ENCODE assay signal across 9 cellular contexts in genomic region chr10:73911553-73912004, GRCh38. TPM values are rescaled to one million over a fixed set of nuclear protein-coding genes. Genes with fewer than 3 reads are reported as not detected.
A peak's percentile ranks its signal among the peaks of the same experiment; 100 is the strongest.
DNase-seq lines count a peak whose midpoint lies in the region; ATAC-seq, FAIRE-seq and TF ChIP-seq lines count a peak whose summit lies in the region.
"Had no signal": no experiment of that assay in that cellular context is flagged by ENCODE, and none has a peak within 500 bp of the region (broad histone marks: within the 10 kb centered on the region; RNA-seq: fewer than 3 reads in every experiment).

No MANE protein-coding gene starts in this region.

- 13 to 26% (median 17%) methylated on average over 9 to 14 of the region's 14 CpGs for WGBS in stomach, 5 donors

- peaks cover 58% of the 10 kb centered on the region for H3K79me2 ChIP-seq in keratinocyte (ENCODE audit: control insufficient read depth, insufficient read depth, low read length)

- H3K4me3 ChIP-seq in keratinocyte (ENCODE audit: control insufficient read depth in 2 of 3, extremely low read depth in 1 of 3, insufficient read depth in 2 of 3, low read depth in 1 of 3, low read length in 3 of 3) (peak overlapping the region; percentile 72 to 89 (median 86)), stomach (peak overlapping the region; percentile 55 to 70 (median 66))

- no peaks in the 10 kb centered on the region for H3K9me1 ChIP-seq in keratinocyte (ENCODE audit: control insufficient read depth, extremely low read depth, insufficient read depth, low read length)

- H3K9me3 ChIP-seq in keratinocyte (ENCODE audit: control insufficient read depth, low read depth, low read length) (no peaks in the 10 kb centered on the region), stomach (no peaks in the 10 kb centered on the region)

- TF ChIP-seq POLR2A in stomach (IDR thresholded peaks at IDR 0.05): no peak

- TF ChIP-seq CTCF in keratinocyte (optimal IDR thresholded peaks at IDR 0.05 in 1 of 3, IDR thresholded peaks at IDR 0.05 in 1 of 3, conservative IDR thresholded peaks at IDR 0.05 in 1 of 3; ENCODE audit: extremely low read depth in 1 of 3, insufficient read depth in 2 of 3, low read length in 3 of 3): no peak
- TF ChIP-seq CTCF in stomach (IDR thresholded peaks at IDR 0.05): no peak

- H3K36me3 ChIP-seq in keratinocyte (ENCODE audit: control insufficient read depth in 2 of 2, extremely low read depth in 1 of 2, insufficient read depth in 2 of 2, low read length in 2 of 2) (peaks cover 34 to 49% of the 10 kb centered on the region in 2 experiments), stomach (peaks cover 0 to 16% (median 3%) of the 10 kb centered on the region in 4 donors)

- peak overlapping the region; percentile 85 for H3K9ac ChIP-seq in keratinocyte (ENCODE audit: control insufficient read depth, extremely low read depth, insufficient read depth, low read length)

- H3K9me3 Mint-ChIP-seq in activated naive CD8-positive, alpha-beta T cell (ENCODE audit: low read depth): no peaks in the 10 kb centered on the region

- FAIRE-seq in keratinocyte (lab: Jason Lieb, UNC): no peak
- FAIRE-seq: A204.1 had no signal

- TF ChIP-seq EP300 in stomach (IDR thresholded peaks at IDR 0.05): no peak

- peaks cover 17% of the 10 kb centered on the region for H4K20me1 ChIP-seq in keratinocyte (ENCODE audit: control insufficient read depth, extremely low read depth, insufficient read depth, low read length)

- H3K4me3 Mint-ChIP-seq in activated naive CD8-positive, alpha-beta T cell: peak overlapping the region; percentile 92

- ATAC-seq in GM19351 (IDR thresholded peaks at IDR 0.05; ENCODE audit: unreplicated experiment): no peak

- intact Hi-C loops in stomach (cut with DNase I; ENCODE audit: low total_unique reads): no loop called here

- dilution Hi-C loops in keratinocyte (cut with MboI; ENCODE audit: extremely low pct_ligation_motif_present, low sequenced_read_pairs): no loop called here

- H3K4me1 ChIP-seq in keratinocyte (ENCODE audit: control insufficient read depth, extremely low read depth, insufficient read depth, low read length): peaks cover 69% of the 10 kb centered on the region
- H3K4me1 ChIP-seq in stomach: peaks cover 26 to 67% (median 41%) of the 10 kb centered on the region in 4 donors

- H3K27ac ChIP-seq in keratinocyte (ENCODE audit: control insufficient read depth, insufficient read depth, low read length): peak overlapping the region; percentile 99
- H3K27ac ChIP-seq in stomach: peak overlapping the region; percentile 44 to 85 (median 81)

- peak; percentile 16 for DNase-seq in NCI-H146 treated with DMSO at 0.1 percent for 48 hours (lab: John Stamatoyannopoulos, UW; ENCODE audit: unreplicated experiment)
- DNase-seq in NCI-H146 (lab: John Stamatoyannopoulos, UW): no peak
- DNase-seq in keratinocyte (ENCODE audit: low read depth, low spot score): no peak
- DNase-seq in stomach: no peak
- no peak for DNase-seq in hypothalamus (lab: John Stamatoyannopoulos, UW)
- DNase-seq in T1000 (lab: John Stamatoyannopoulos, UW): no peak

- H2AFZ ChIP-seq in keratinocyte (ENCODE audit: control insufficient read depth, low read length): no peak overlapping the region

- peak overlapping the region; percentile 89 for H3K4me2 ChIP-seq in keratinocyte (ENCODE audit: control insufficient read depth, extremely low read depth, insufficient read depth, low read depth, low read length)

- no peaks in the 10 kb centered on the region for H3K36me3 Mint-ChIP-seq in activated naive CD8-positive, alpha-beta T cell

- H3K27me3 ChIP-seq in keratinocyte (ENCODE audit: control insufficient read depth, extremely low read depth, insufficient read depth, low read length) (no peaks in the 10 kb centered on the region), stomach (peaks cover 0 to 30% (median 20%) of the 10 kb centered on the region in 3 donors)

- H3K27ac Mint-ChIP-seq in activated naive CD8-positive, alpha-beta T cell: no peak overlapping the region

- H3K4me1 Mint-ChIP-seq in activated naive CD8-positive, alpha-beta T cell (ENCODE audit: low read depth): peaks cover 36% of the 10 kb centered on the region

- peaks cover 33% of the 10 kb centered on the region for H3K27me3 Mint-ChIP-seq in activated naive CD8-positive, alpha-beta T cell

RNA-seq across cellular contexts. Expression of gene PLAU, which starts 0.6 kb away (rescaled TPM):
- polyA plus RNA-seq in keratinocyte (201 to 814 TPM (median 262 TPM) in 3 replicates), stomach (10 to 100 TPM in 1 of 3 donors, 1 to 10 TPM in 2; 9.6 to 39.5 (median 9.9) TPM)
- 59.9 TPM for polyA plus RNA-seq in keratinocyte (2011; ENCODE audit: low read depth)
- 297 TPM in 2 replicates for polyA plus RNA-seq in keratinocyte (2011; cell fraction: cytosol; rRNA removed)
- 1,104 and 1,132 TPM in 2 replicates for polyA plus RNA-seq in keratinocyte (2011; cell fraction: nucleus; rRNA removed)
- polyA plus RNA-seq in keratinocyte (2012; ENCODE audit: low replicate concordance): 156 and 573 TPM in 2 replicates
- 168 to 577 TPM (median 210 TPM) in 3 replicates for polyA minus RNA-seq in keratinocyte
- polyA minus RNA-seq in keratinocyte (2011; cell fraction: cytosol; rRNA and poly(A)+ RNA removed): 183 TPM
- 350 and 521 TPM in 2 replicates for polyA minus RNA-seq in keratinocyte (2011; cell fraction: nucleus; rRNA and poly(A)+ RNA removed)
- total RNA-seq in stomach: 10 to 100 TPM in 2 of 5 donors, 1 to 10 TPM in 2, not detected in 1; 5.5 to 16.1 (median 9.3) TPM

RNA-seq across cellular contexts. Expression of gene CAMK2G, which starts 37.2 kb away (rescaled TPM):
- 17.6 to 25.3 TPM (median 23.0 TPM) in 3 replicates for polyA plus RNA-seq in keratinocyte
- 11.7 TPM for polyA plus RNA-seq in keratinocyte (2011; ENCODE audit: low read depth)
- 18.6 and 20.2 TPM in 2 replicates for polyA plus RNA-seq in keratinocyte (2011; cell fraction: cytosol; rRNA removed)
- polyA plus RNA-seq in keratinocyte (2011; cell fraction: nucleus; rRNA removed): 38.4 and 39.1 TPM in 2 replicates
- polyA plus RNA-seq in keratinocyte (2012; ENCODE audit: low replicate concordance): 14.0 and 17.3 TPM in 2 replicates
- 22.8 to 26.1 TPM (median 24.6 TPM) in 3 replicates for polyA minus RNA-seq in keratinocyte
- 16.7 TPM for polyA minus RNA-seq in keratinocyte (2011; cell fraction: cytosol; rRNA and poly(A)+ RNA removed)
- polyA minus RNA-seq in keratinocyte (2011; cell fraction: nucleus; rRNA and poly(A)+ RNA removed): 14.7 and 26.5 TPM in 2 replicates
- total RNA-seq in stomach: 10 to 100 TPM; 28.8 to 93.3 (median 31.9) TPM
- 10 to 100 TPM in 2 of 3 donors, 1 to 10 TPM in 1; 7.5 to 22.8 (median 11.0) TPM for polyA plus RNA-seq in stomach
